Comparison of ENCODE assay signal across 12 cellular contexts in the genomic region with DNA sequence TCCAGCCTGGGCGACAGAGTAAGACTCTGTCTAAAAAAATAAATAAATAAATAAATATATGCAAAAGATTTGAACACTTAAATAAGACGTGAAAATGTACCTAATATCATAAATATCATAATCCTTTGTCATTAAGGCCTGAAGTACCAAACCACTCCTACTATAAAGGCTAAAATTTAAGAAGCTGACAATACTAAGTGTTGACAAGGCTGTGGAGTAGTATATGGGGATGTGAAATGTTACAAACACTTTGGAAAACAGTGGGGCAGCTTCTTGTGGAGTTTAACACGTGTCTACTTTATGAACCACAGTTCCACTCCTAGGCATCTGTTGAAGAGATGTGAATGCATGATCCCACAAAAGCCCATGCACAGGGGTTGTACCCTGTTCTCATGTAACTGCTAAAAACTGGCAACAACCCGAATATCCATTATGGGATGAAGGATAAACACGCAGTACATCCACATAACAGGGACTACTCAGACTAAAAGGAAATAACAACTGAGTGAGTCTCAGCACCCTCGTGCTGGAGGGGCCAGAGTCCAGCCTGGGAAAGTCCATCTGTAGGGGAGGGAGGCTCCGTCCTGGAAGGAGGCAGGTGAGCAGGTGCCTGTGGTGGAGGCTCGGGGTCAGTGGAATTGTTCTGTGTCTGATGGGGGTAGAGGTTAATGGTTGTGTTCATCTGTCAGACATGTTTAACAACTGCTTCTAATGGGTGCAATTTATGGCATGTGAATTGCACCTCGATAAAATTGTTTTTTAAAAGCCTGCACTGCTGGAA. TPM values are rescaled to one million over a fixed set of nuclear protein-coding genes. Genes with fewer than 3 reads are reported as not detected.
DNase-seq lines count a peak whose midpoint lies in the region; ATAC-seq and TF ChIP-seq lines count a peak whose summit lies in the region.
"Had no signal": no experiment of that assay in that cellular context is flagged by ENCODE, and none has a peak within 500 bp of the region (broad histone marks: within the 10 kb centered on the region; RNA-seq: fewer than 3 reads in every experiment).

No MANE protein-coding gene starts in this region.

- no peak for ATAC-seq in left cardiac atrium
- no peak for ATAC-seq in activated T-helper 17 cell treated with anti-CD3 and anti-CD28 coated beads, Interleukin-2, amount 50 U/mL, for 72 hours (replicated peaks)
- ATAC-seq in GM19328 (IDR thresholded peaks at IDR 0.05; ENCODE audit: unreplicated experiment) = no peak

- H3K27ac Mint-ChIP-seq in activated T-helper 17 cell treated with anti-CD3 and anti-CD28 coated beads, Interleukin-2, amount 50 U/mL, for 72 hours = peak overlapping the region; percentile 78
- peak overlapping the region; percentile 24 for H3K27ac Mint-ChIP-seq in type B pancreatic cell

- peak; percentile 22 for DNase-seq in cardiac septum (ENCODE audit: low spot score)
- DNase-seq in left cardiac atrium = no peak
- DNase-seq in mucosa of gallbladder (ENCODE audit: low spot score) = peak; percentile 44
- DNase-seq in type B pancreatic cell (ENCODE audit: extremely low spot score, unreplicated experiment) = no peak
- DNase-seq in stimulated activated CD8-positive, alpha-beta memory T cell treated with anti-CD3 and anti-CD28 coated beads, Interleukin-4, amount 100 ng/mL, for 48 hours = no peak
- DNase-seq in NOMO-1 treated with DMSO at 0.1 percent for 48 hours (lab: John Stamatoyannopoulos, UW; ENCODE audit: unreplicated experiment) = no peak
- DNase-seq: cortex of kidney, mammary epithelial cell, NCI-H1105, NCI-H446 had no signal

- H3K4me3 Mint-ChIP-seq in activated T-helper 17 cell treated with anti-CD3 and anti-CD28 coated beads, Interleukin-2, amount 50 U/mL, for 72 hours = peak overlapping the region; percentile 44
- H3K4me3 Mint-ChIP-seq in type B pancreatic cell = peak overlapping the region; percentile 45

- TF ChIP-seq CTCF in type B pancreatic cell (conservative IDR thresholded peaks at IDR 0.05) = no peak

- no peaks in the 10 kb centered on the region for H3K27me3 Mint-ChIP-seq in activated T-helper 17 cell treated with anti-CD3 and anti-CD28 coated beads, Interleukin-2, amount 50 U/mL, for 72 hours
- H3K27me3 Mint-ChIP-seq in type B pancreatic cell = peaks cover 10% of the 10 kb centered on the region

- H3K9me3 Mint-ChIP-seq in activated T-helper 17 cell treated with anti-CD3 and anti-CD28 coated beads, Interleukin-2, amount 50 U/mL, for 72 hours = no peaks in the 10 kb centered on the region
- no peaks in the 10 kb centered on the region for H3K9me3 Mint-ChIP-seq in type B pancreatic cell

- no peaks in the 10 kb centered on the region for H3K36me3 Mint-ChIP-seq in activated T-helper 17 cell treated with anti-CD3 and anti-CD28 coated beads, Interleukin-2, amount 50 U/mL, for 72 hours (ENCODE audit: low read depth)
- H3K36me3 Mint-ChIP-seq in type B pancreatic cell = no peaks in the 10 kb centered on the region

- intact Hi-C loops in cardiac septum (cut with DNase I) = no loop called here
- intact Hi-C loops in left cardiac atrium (cut with DNase I) = no loop called here

- peaks cover 26% of the 10 kb centered on the region for H3K4me1 Mint-ChIP-seq in activated T-helper 17 cell treated with anti-CD3 and anti-CD28 coated beads, Interleukin-2, amount 50 U/mL, for 72 hours
- peaks cover 16% of the 10 kb centered on the region for H3K4me1 Mint-ChIP-seq in type B pancreatic cell (ENCODE audit: unreplicated experiment)

RNA-seq across cellular contexts. Expression of gene SLC19A1, which starts 6.7 kb away (rescaled TPM):
- total RNA-seq in cardiac septum (2.7 TPM), left cardiac atrium (1 to 10 TPM; 5.4 to 8.6 TPM), mucosa of gallbladder (7.0 TPM), type B pancreatic cell (ENCODE audit: low replicate concordance) (10.6 and 28.2 TPM in 2 replicates)
- 10 to 100 TPM; 41.4 to 82.2 TPM for total RNA-seq in activated T-helper 17 cell treated with anti-CD3 and anti-CD28 coated beads, Interleukin-2, amount 50 U/mL, for 72 hours

Comparison
In these comparisons a context has a peak if more than half of its experiments do, and no peak if none do; other contexts are left out.
1. DNase-seq: peak in cardiac septum (single experiment) and mucosa of gallbladder (single experiment); none in left cardiac atrium (single experiment), type B pancreatic cell (single experiment), stimulated activated CD8-positive, alpha-beta memory T cell treated with anti-CD3 and anti-CD28 coated beads, Interleukin-4, amount 100 ng/mL, for 48 hours (single experiment) and NOMO-1 treated with DMSO at 0.1 percent for 48 hours (single experiment).